ENCODE assay signal across 8 cellular contexts in the genomic region with DNA sequence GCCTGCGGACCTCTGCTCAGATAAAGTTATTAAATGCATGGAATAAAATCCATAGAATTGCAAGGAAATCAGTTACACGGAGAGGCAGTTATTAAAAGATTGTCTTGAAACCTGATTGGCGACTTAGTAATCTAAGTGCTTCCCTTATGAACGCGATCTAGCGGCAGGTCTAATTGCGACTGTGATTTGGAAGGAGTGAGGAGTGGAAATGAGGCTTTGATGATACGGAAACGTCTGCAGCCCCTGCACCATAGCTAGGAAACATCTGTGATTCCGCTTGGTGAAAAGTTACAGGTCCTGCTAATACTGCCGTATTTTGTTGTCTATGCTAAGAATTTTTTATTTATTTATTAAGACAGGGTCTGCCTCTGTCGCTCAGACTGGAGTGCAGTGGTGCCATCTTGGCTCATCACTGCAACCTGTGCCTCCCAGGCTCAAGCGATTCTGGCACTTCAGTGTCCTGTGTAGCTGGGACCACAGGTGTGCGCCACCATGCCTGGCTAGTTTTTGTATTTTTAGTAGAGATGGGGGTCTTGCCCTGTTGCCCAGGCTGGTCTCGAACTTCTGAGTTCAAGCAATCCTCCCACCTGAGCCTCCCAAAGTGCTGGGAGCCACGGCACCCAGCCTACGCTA. TPM values are rescaled to one million over a fixed set of nuclear protein-coding genes. Genes with fewer than 3 reads are reported as not detected.
A peak's percentile ranks its signal among the peaks of the same experiment; 100 is the strongest.
DNase-seq lines count a peak whose midpoint lies in the region; ATAC-seq and TF ChIP-seq lines count a peak whose summit lies in the region.

No MANE protein-coding gene starts in this region.

- CTCF ChIA-PET in PC-9 (lab: Charles Lee) = no interaction called here

- peak overlapping the region; percentile 96 for H3K4ac ChIP-seq in trophoblast cell (ENCODE audit: low read depth, low read length)

- H3F3A ChIP-seq in PC-9 (ENCODE audit: insufficient read depth, low read depth) = peaks cover 5% of the 10 kb centered on the region; the same call in 1 of the 2 replicates

- BruUV-seq in PC-9 (replicated peaks; lab: Mats Ljungman, UMichigan) = no TSS peak

- no peak for TF ChIP-seq CTCF in GM06990 (IDR thresholded peaks at IDR 0.05; ENCODE audit: insufficient read depth, low read length, poor library complexity, severe bottlenecking)
- no peak for TF ChIP-seq CTCF in PC-9 (conservative IDR thresholded peaks at IDR 0.05)
- no peak for TF ChIP-seq CTCF in epithelial cell of proximal tubule (conservative IDR thresholded peaks at IDR 0.05; ENCODE audit: low read depth, low read length)

- H3K18ac ChIP-seq in trophoblast cell (ENCODE audit: low read length) = no peak overlapping the region

- H3K36me3 ChIP-seq in GM06990 (ENCODE audit: control insufficient read depth, insufficient read depth, low read length) (peaks cover 13% of the 10 kb centered on the region), PC-9 (ENCODE audit: low read depth) (no peaks in the 10 kb centered on the region), trophoblast cell (ENCODE audit: control insufficient read depth in 1 of 2, insufficient read depth in 2 of 2, low read length in 2 of 2) (peaks cover 11 to 21% of the 10 kb centered on the region in 2 experiments)

- H3K4me1 ChIP-seq in PC-9 (replicated peaks; ENCODE audit: insufficient read depth) (no peaks in the 10 kb centered on the region), trophoblast cell (ENCODE audit: control insufficient read depth in 1 of 2, insufficient read depth in 2 of 2, low read length in 2 of 2) (peaks cover 0 to 2% of the 10 kb centered on the region in 2 experiments)

- no peak overlapping the region for H4K91ac ChIP-seq in trophoblast cell (ENCODE audit: low read depth, low read length)

- no peak overlapping the region for H2BK120ac ChIP-seq in trophoblast cell (ENCODE audit: insufficient read depth, low read length, poor library complexity)

- H3K23ac ChIP-seq in trophoblast cell (ENCODE audit: low read length) = no peak overlapping the region

- H3K79me2 ChIP-seq in PC-9 (ENCODE audit: low read depth) (0 out of 2 replicates have a peak, but pooled peaks cover 4% of the 10 kb centered on the region), trophoblast cell (ENCODE audit: control insufficient read depth, insufficient read depth, low read length, poor library complexity) (peaks cover 7% of the 10 kb centered on the region)

- no peak overlapping the region for H2BK5ac ChIP-seq in trophoblast cell (ENCODE audit: low read depth, low read length, poor library complexity)

- peaks cover 7% of the 10 kb centered on the region for H3K79me1 ChIP-seq in trophoblast cell (ENCODE audit: low read length)

- H2AK5ac ChIP-seq in trophoblast cell (ENCODE audit: low read length) = no peak overlapping the region

- H4K20me1 ChIP-seq in PC-9 (ENCODE audit: insufficient read depth) = no peaks in the 10 kb centered on the region

- intact Hi-C loops in PC-9 (cut with micrococcal nuclease; ENCODE audit: unreplicated experiment) = no loop called here

- no peak for ATAC-seq in GM18520 (IDR thresholded peaks at IDR 0.05; ENCODE audit: unreplicated experiment)
- no peak for ATAC-seq in GM21723 (IDR thresholded peaks at IDR 0.05; ENCODE audit: unreplicated experiment)

- H3K9me3 ChIP-seq in PC-9 (ENCODE audit: insufficient read depth, low read depth) (no peaks in the 10 kb centered on the region), trophoblast cell (ENCODE audit: insufficient read depth, low read depth, low read length) (peaks cover 6% of the 10 kb centered on the region)

- POLR2A ChIA-PET in PC-9 (lab: Charles Lee; ENCODE audit: unreplicated experiment) = no interaction called here

- DNase-seq in GM06990 (ENCODE audit: extremely low read depth, insufficient read length) (no peak), PC-9 (no peak), epithelial cell of proximal tubule (ENCODE audit: low read depth) (no peak), trophoblast cell (peak in 1 of 2 donors; percentile 20), epidermal melanocyte (ENCODE audit: insufficient read length, low spot score) (no peak), NCI-H146 (lab: John Stamatoyannopoulos, UW) (no peak)

- H3K4me2 ChIP-seq in PC-9 (peak overlapping the region; percentile 87), trophoblast cell (ENCODE audit: low read length) (peak overlapping the region; percentile 99)

- H2AFZ ChIP-seq in PC-9 (no peak overlapping the region), trophoblast cell (ENCODE audit: insufficient read depth, low read length, poor library complexity) (no peak overlapping the region)

- H3K14ac ChIP-seq in trophoblast cell (ENCODE audit: low read length) = no peak overlapping the region

- H3K27me3 ChIP-seq in GM06990 (replicated peaks; ENCODE audit: control insufficient read depth, insufficient read depth, low read length) (no peaks in the 10 kb centered on the region), PC-9 (ENCODE audit: insufficient read depth, low read depth) (no peaks in the 10 kb centered on the region), trophoblast cell (ENCODE audit: insufficient read depth, low read length) (no peaks in the 10 kb centered on the region)

- H3K9me2 ChIP-seq in PC-9 (ENCODE audit: insufficient read depth) = no peaks in the 10 kb centered on the region

- H4K8ac ChIP-seq in trophoblast cell (ENCODE audit: low read depth, low read length) = no peak overlapping the region

- WGBS in trophoblast cell (ENCODE audit: extremely low coverage, insufficient coverage, insufficient read length) = no CpG with 5 or more reads among the region's 17 CpGs

- H2BK12ac ChIP-seq in trophoblast cell (ENCODE audit: low read length) = no peak overlapping the region

- peak overlapping the region; percentile 91 for H3K9ac ChIP-seq in trophoblast cell (ENCODE audit: low read length)

- H3K27ac ChIP-seq in PC-9 = no peak overlapping the region
- H3K27ac ChIP-seq in trophoblast cell (ENCODE audit: low read depth, low read length) = no peak overlapping the region

- no peak overlapping the region for H4K12ac ChIP-seq in trophoblast cell (ENCODE audit: low read depth, low read length)

- H3K4me3 ChIP-seq in GM06990 (replicated peaks; ENCODE audit: low read depth, low read length) (peak overlapping the region; percentile 94), PC-9 (peak overlapping the region; percentile 82), epithelial cell of proximal tubule (ENCODE audit: low read depth, low read length) (peak overlapping the region; percentile 98), trophoblast cell (ENCODE audit: low read depth, low read length) (peak overlapping the region; percentile 90)

RNA-seq across cellular contexts. Expression of a gene that starts 0.9 kb away (rescaled TPM):
- total RNA-seq in PC-9 (2021) = 67.5 and 83.5 TPM in 2 replicates
- 138 and 174 TPM in 2 replicates for total RNA-seq in epithelial cell of proximal tubule
- 38.6 and 39.3 TPM in 2 replicates for polyA plus RNA-seq in trophoblast cell (2013)

RNA-seq across cellular contexts. Expression of a gene that starts 16.7 kb away (rescaled TPM):
- total RNA-seq in PC-9 (2021) (27.3 and 30.9 TPM in 2 replicates), epithelial cell of proximal tubule (22.5 and 29.2 TPM in 2 replicates)
- 20.3 and 20.6 TPM in 2 replicates for polyA plus RNA-seq in trophoblast cell (2013)

RNA-seq across cellular contexts. Expression of a gene that starts 22.8 kb away (rescaled TPM):
- total RNA-seq in PC-9 (2021) = 122 and 144 TPM in 2 replicates
- total RNA-seq in epithelial cell of proximal tubule = 53.8 and 136 TPM in 2 replicates
- 126 and 130 TPM in 2 replicates for polyA plus RNA-seq in trophoblast cell (2013)

RNA-seq across cellular contexts. Expression of a gene that starts 53.6 kb away (rescaled TPM):
- 967 and 1,004 TPM in 2 replicates for total RNA-seq in PC-9 (2021)
- total RNA-seq in epithelial cell of proximal tubule = 2,061 and 3,361 TPM in 2 replicates
- 1,862 and 1,936 TPM in 2 replicates for polyA plus RNA-seq in trophoblast cell (2013)
